Comparison of ENCODE assay signal across 8 cellular contexts in the genomic region with DNA sequence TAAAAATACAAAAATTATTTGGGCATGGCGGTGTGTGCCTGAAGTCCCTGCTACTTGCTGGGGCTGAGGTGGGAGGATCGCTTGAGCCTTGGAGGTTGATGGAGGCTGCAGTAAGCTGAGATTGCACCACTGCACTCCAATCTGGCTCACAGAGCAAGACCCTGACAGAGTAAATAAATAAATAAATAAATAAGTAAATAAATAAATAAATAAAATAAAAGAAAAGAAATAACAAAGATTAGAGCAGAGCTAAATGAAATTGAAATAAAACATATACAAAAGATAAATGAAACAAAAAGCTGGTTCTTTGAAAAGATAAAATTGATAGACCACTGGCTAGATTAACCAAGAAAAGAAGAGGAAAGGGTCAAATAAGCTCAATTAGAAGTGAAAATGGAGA.
"Had no signal": no experiment of that assay in that cellular context is flagged by ENCODE, and none has a peak within 500 bp of the region (broad histone marks: within the 10 kb centered on the region; RNA-seq: fewer than 3 reads in every experiment).

No MANE protein-coding gene starts in this region.

- ATAC-seq: GM12878 had no signal

- DNase-seq: GDM1, GF-D8 had no signal

- FAIRE-seq: G401.6, GM12878, GM12891, GM12892, GM18507, GM19239 had no signal

- H3K4me3 ChIP-seq: GM12878 had no signal
